ENCODE assay signal across 1 cellular context in the genomic region with DNA sequence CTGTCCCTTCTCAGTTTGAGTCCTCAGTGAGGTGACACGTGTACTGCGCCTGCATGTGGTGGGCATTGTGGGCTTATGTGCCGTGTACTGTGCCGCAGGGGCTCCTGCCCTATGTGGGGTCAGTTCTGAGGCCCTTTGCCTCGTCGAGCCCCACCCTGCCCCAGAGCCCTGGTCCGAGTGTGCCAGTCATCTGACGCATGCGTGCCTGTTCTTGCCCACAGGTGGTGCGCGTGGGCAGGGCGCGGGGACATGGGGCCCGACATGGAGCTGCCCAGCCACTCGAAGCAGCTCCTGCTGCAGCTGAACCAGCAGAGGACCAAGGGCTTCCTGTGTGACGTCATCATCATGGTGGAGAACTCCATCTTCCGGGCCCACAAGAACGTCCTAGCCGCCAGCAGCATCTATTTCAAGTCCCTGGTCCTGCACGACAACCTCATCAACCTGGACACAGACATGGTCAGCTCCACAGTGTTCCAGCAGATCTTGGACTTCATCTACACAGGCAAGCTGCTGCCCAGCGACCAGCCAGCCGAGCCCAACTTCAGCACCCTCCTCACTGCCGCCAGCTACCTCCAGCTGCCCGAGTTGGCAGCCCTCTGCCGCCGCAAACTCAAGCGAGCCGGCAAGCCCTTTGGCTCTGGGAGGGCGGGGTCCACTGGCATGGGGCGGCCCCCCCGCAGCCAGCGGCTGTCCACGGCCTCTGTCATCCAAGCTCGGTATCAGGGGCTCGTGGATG.
TF ChIP-seq lines count a peak whose summit lies in the region.

No MANE protein-coding gene starts in this region.

TF ChIP-seq in K562, 482 proteins besides CTCF, POLR2A, EP300 and RAD21 (continued from another document and continues in another):
- TF ChIP-seq NR4A1 (CRISPR knock-in tag; IDR thresholded peaks at IDR 0.05), result 0 out of 2 replicates have a peak, but pooled peaks have one; percentile 39
- no peak for TF ChIP-seq NR4A1 (tag; IDR thresholded peaks at IDR 0.05)
- TF ChIP-seq PHF21A (IDR thresholded peaks at IDR 0.05; ENCODE audit: borderline replicate concordance, low read depth), result no peak
- TF ChIP-seq ZNF668 (CRISPR knock-in tag; IDR thresholded peaks at IDR 0.05), result no peak
- no peak for TF ChIP-seq GTF2F1 (IDR thresholded peaks at IDR 0.05; ENCODE audit: low read depth, low read length)
- TF ChIP-seq POLR2H (tag; IDR thresholded peaks at IDR 0.05; ENCODE audit: low read depth), result no peak
- 0 out of 2 replicates have a peak, but pooled peaks have one; percentile 1 for TF ChIP-seq ZNF707 (CRISPR knock-in tag; conservative IDR thresholded peaks at IDR 0.05)
- TF ChIP-seq, protein P1, sequence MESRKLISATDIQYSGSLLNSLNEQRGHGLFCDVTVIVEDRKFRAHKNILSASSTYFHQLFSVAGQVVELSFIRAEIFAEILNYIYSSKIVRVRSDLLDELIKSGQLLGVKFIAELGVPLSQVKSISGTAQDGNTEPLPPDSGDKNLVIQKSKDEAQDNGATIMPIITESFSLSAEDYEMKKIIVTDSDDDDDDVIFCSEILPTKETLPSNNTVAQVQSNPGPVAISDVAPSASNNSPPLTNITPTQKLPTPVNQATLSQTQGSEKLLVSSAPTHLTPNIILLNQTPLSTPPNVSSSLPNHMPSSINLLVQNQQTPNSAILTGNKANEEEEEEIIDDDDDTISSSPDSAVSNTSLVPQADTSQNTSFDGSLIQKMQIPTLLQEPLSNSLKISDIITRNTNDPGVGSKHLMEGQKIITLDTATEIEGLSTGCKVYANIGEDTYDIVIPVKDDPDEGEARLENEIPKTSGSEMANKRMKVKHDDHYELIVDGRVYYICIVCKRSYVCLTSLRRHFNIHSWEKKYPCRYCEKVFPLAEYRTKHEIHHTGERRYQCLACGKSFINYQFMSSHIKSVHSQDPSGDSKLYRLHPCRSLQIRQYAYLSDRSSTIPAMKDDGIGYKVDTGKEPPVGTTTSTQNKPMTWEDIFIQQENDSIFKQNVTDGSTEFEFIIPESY (CRISPR knock-in tag; IDR thresholded peaks at IDR 0.05), result peak; percentile 88
- TF ChIP-seq NFE2 (IDR thresholded peaks at IDR 0.05; ENCODE audit: low read depth), result no peak
- TF ChIP-seq CHD1 (IDR thresholded peaks at IDR 0.05; ENCODE audit: low read length), result peak; percentile 66
- peak in 1 of 2 experiments; percentile 41; a peak in 1 of 4 replicates for TF ChIP-seq TEAD1 (CRISPR knock-in tag; IDR thresholded peaks at IDR 0.05)
- TF ChIP-seq, protein P2, sequence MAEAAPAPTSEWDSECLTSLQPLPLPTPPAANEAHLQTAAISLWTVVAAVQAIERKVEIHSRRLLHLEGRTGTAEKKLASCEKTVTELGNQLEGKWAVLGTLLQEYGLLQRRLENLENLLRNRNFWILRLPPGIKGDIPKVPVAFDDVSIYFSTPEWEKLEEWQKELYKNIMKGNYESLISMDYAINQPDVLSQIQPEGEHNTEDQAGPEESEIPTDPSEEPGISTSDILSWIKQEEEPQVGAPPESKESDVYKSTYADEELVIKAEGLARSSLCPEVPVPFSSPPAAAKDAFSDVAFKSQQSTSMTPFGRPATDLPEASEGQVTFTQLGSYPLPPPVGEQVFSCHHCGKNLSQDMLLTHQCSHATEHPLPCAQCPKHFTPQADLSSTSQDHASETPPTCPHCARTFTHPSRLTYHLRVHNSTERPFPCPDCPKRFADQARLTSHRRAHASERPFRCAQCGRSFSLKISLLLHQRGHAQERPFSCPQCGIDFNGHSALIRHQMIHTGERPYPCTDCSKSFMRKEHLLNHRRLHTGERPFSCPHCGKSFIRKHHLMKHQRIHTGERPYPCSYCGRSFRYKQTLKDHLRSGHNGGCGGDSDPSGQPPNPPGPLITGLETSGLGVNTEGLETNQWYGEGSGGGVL (CRISPR knock-in tag; IDR thresholded peaks at IDR 0.05), result no peak
- TF ChIP-seq BRCA1 (IDR thresholded peaks at IDR 0.05), result no peak
- TF ChIP-seq BRCA1 (CRISPR knock-in tag; IDR thresholded peaks at IDR 0.05), result peak; percentile 61; the same call in 1 of the 2 replicates
- TF ChIP-seq, protein P3, sequence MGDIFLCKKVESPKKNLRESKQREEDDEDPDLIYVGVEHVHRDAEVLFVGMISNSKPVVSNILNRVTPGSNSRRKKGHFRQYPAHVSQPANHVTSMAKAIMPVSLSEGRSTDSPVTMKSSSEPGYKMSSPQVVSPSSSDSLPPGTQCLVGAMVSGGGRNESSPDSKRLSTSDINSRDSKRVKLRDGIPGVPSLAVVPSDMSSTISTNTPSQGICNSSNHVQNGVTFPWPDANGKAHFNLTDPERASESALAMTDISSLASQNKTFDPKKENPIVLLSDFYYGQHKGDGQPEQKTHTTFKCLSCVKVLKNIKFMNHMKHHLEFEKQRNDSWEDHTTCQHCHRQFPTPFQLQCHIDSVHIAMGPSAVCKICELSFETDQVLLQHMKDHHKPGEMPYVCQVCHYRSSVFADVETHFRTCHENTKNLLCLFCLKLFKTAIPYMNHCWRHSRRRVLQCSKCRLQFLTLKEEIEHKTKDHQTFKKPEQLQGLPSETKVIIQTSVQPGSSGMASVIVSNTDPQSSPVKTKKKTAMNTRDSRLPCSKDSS (IDR thresholded peaks at IDR 0.05; ENCODE audit: low read depth, partially characterized antibody), result no peak
- TF ChIP-seq, protein P4, sequence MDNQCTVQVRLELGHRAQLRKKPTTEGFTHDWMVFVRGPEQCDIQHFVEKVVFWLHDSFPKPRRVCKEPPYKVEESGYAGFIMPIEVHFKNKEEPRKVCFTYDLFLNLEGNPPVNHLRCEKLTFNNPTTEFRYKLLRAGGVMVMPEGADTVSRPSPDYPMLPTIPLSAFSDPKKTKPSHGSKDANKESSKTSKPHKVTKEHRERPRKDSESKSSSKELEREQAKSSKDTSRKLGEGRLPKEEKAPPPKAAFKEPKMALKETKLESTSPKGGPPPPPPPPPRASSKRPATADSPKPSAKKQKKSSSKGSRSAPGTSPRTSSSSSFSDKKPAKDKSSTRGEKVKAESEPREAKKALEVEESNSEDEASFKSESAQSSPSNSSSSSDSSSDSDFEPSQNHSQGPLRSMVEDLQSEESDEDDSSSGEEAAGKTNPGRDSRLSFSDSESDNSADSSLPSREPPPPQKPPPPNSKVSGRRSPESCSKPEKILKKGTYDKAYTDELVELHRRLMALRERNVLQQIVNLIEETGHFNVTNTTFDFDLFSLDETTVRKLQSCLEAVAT (IDR thresholded peaks at IDR 0.05), result 0 out of 4 replicates have a peak, but pooled peaks of 1 of the 2 experiments have one; percentile 35
- TF ChIP-seq, protein P5, sequence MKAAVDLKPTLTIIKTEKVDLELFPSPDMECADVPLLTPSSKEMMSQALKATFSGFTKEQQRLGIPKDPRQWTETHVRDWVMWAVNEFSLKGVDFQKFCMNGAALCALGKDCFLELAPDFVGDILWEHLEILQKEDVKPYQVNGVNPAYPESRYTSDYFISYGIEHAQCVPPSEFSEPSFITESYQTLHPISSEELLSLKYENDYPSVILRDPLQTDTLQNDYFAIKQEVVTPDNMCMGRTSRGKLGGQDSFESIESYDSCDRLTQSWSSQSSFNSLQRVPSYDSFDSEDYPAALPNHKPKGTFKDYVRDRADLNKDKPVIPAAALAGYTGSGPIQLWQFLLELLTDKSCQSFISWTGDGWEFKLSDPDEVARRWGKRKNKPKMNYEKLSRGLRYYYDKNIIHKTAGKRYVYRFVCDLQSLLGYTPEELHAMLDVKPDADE (conservative IDR thresholded peaks at IDR 0.05; ENCODE audit: control insufficient read depth, low read depth, low read length), result no peak
- TF ChIP-seq, protein P6, sequence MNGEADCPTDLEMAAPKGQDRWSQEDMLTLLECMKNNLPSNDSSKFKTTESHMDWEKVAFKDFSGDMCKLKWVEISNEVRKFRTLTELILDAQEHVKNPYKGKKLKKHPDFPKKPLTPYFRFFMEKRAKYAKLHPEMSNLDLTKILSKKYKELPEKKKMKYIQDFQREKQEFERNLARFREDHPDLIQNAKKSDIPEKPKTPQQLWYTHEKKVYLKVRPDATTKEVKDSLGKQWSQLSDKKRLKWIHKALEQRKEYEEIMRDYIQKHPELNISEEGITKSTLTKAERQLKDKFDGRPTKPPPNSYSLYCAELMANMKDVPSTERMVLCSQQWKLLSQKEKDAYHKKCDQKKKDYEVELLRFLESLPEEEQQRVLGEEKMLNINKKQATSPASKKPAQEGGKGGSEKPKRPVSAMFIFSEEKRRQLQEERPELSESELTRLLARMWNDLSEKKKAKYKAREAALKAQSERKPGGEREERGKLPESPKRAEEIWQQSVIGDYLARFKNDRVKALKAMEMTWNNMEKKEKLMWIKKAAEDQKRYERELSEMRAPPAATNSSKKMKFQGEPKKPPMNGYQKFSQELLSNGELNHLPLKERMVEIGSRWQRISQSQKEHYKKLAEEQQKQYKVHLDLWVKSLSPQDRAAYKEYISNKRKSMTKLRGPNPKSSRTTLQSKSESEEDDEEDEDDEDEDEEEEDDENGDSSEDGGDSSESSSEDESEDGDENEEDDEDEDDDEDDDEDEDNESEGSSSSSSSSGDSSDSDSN (IDR thresholded peaks at IDR 0.05; ENCODE audit: borderline replicate concordance in 1 of 2, low read depth in 2 of 2, low read length in 2 of 2), result no peak
- peak in 1 of 2 experiments; percentile 18; a peak in 1 of 4 replicates for TF ChIP-seq FOXA3 (CRISPR knock-in tag; conservative IDR thresholded peaks at IDR 0.05 in 1 of 2, IDR thresholded peaks at IDR 0.05 in 1 of 2)
- TF ChIP-seq JUN (IDR thresholded peaks at IDR 0.05; ENCODE audit: borderline replicate concordance, low read depth, low read length), result no peak
- TF ChIP-seq JUN (CRISPR knock-in tag; IDR thresholded peaks at IDR 0.05; ENCODE audit: borderline replicate concordance), result peak; percentile 76; the same call in 1 of the 2 replicates
- TF ChIP-seq BHLHE40 (IDR thresholded peaks at IDR 0.05; ENCODE audit: low read length), result 0 out of 2 replicates have a peak, but pooled peaks have one; percentile 4
- TF ChIP-seq ZNF184 (CRISPR knock-in tag; IDR thresholded peaks at IDR 0.05), result 0 out of 2 replicates have a peak, but pooled peaks have one; percentile 64
- TF ChIP-seq WHSC1 (IDR thresholded peaks at IDR 0.05; ENCODE audit: low read length), result no peak
- TF ChIP-seq, protein P7, sequence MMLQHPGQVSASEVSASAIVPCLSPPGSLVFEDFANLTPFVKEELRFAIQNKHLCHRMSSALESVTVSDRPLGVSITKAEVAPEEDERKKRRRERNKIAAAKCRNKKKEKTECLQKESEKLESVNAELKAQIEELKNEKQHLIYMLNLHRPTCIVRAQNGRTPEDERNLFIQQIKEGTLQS (IDR thresholded peaks at IDR 0.05), result peak; percentile 83
- TF ChIP-seq, protein P7 (CRISPR knock-in tag; conservative IDR thresholded peaks at IDR 0.05), result no peak
- no peak for TF ChIP-seq FOS (IDR thresholded peaks at IDR 0.05; ENCODE audit: extremely low read depth, insufficient read length)
- no peak for TF ChIP-seq SMARCA4 (IDR thresholded peaks at IDR 0.05)
- no peak for TF ChIP-seq CHCHD3 (CRISPR knock-in tag; IDR thresholded peaks at IDR 0.05)
- no peak for TF ChIP-seq NFRKB (IDR thresholded peaks at IDR 0.05; ENCODE audit: low read depth)
- 0 out of 2 replicates have a peak, but pooled peaks have one; percentile 25 for TF ChIP-seq MTA3 (IDR thresholded peaks at IDR 0.05; ENCODE audit: borderline replicate concordance)
- TF ChIP-seq HMG20A (CRISPR knock-in tag; conservative IDR thresholded peaks at IDR 0.05), result no peak
- peak; percentile 65; the same call in 1 of the 2 replicates for TF ChIP-seq CEBPG (CRISPR knock-in tag; IDR thresholded peaks at IDR 0.05)
- TF ChIP-seq CEBPG (tag; conservative IDR thresholded peaks at IDR 0.05 in 1 of 2, IDR thresholded peaks at IDR 0.05 in 1 of 2), result no peak
- TF ChIP-seq HNRNPL (IDR thresholded peaks at IDR 0.05; ENCODE audit: low read depth, low read length), result no peak
- TF ChIP-seq, protein P8, sequence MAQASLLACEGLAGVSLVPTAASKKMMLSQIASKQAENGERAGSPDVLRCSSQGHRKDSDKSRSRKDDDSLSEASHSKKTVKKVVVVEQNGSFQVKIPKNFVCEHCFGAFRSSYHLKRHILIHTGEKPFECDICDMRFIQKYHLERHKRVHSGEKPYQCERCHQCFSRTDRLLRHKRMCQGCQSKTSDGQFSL (CRISPR knock-in tag; IDR thresholded peaks at IDR 0.05), result peak; percentile 18; the same call in 1 of the 2 replicates
- TF ChIP-seq, protein P8 (tag; IDR thresholded peaks at IDR 0.05), result no peak
- TF ChIP-seq ZNF584 (CRISPR knock-in tag; IDR thresholded peaks at IDR 0.05; ENCODE audit: low read depth), result no peak
- no peak for TF ChIP-seq ZNF561 (CRISPR knock-in tag; conservative IDR thresholded peaks at IDR 0.05)
- TF ChIP-seq, protein P9, sequence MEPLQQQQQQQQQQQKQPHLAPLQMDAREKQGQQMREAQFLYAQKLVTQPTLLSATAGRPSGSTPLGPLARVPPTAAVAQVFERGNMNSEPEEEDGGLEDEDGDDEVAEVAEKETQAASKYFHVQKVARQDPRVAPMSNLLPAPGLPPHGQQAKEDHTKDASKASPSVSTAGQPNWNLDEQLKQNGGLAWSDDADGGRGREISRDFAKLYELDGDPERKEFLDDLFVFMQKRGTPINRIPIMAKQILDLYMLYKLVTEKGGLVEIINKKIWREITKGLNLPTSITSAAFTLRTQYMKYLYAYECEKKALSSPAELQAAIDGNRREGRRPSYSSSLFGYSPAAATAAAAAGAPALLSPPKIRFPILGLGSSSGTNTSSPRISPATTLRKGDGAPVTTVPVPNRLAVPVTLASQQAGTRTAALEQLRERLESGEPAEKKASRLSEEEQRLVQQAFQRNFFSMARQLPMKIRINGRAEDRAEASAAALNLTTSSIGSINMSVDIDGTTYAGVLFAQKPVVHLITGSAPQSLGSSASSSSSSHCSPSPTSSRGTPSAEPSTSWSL (CRISPR knock-in tag; IDR thresholded peaks at IDR 0.05; ENCODE audit: borderline replicate concordance), result no peak
- TF ChIP-seq, protein P10, sequence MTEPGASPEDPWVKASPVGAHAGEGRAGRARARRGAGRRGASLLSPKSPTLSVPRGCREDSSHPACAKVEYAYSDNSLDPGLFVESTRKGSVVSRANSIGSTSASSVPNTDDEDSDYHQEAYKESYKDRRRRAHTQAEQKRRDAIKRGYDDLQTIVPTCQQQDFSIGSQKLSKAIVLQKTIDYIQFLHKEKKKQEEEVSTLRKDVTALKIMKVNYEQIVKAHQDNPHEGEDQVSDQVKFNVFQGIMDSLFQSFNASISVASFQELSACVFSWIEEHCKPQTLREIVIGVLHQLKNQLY (CRISPR knock-in tag; conservative IDR thresholded peaks at IDR 0.05), result 0 out of 4 replicates have a peak, but pooled peaks of 1 of the 2 experiments have one; percentile 18
- peak; percentile 11 for TF ChIP-seq HMGN3 (IDR thresholded peaks at IDR 0.05; ENCODE audit: borderline replicate concordance, extremely low read depth, insufficient read length, low read depth, low read length)
- no peak for TF ChIP-seq EZH2 (IDR thresholded peaks at IDR 0.05; ENCODE audit: borderline replicate concordance, low read depth, low read length)
- peak; percentile 46; the same call in 1 of the 2 replicates for TF ChIP-seq ZC3H4 (CRISPR knock-in tag; IDR thresholded peaks at IDR 0.05; ENCODE audit: borderline replicate concordance)
- TF ChIP-seq ZSCAN29 (IDR thresholded peaks at IDR 0.05), result no peak
- TF ChIP-seq, protein P11, sequence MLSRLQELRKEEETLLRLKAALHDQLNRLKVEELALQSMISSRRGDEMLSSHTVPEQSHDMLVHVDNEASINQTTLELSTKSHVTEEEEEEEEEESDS (CRISPR knock-in tag; IDR thresholded peaks at IDR 0.05), result no peak
- TF ChIP-seq CBFB (CRISPR knock-in tag; IDR thresholded peaks at IDR 0.05), result peak; percentile 71; the same call in 1 of the 2 replicates
- TF ChIP-seq RUNX1 (IDR thresholded peaks at IDR 0.05; ENCODE audit: low read depth), result no peak
